29 cellular contexts compared by ENCODE assay signal in the genomic region with DNA sequence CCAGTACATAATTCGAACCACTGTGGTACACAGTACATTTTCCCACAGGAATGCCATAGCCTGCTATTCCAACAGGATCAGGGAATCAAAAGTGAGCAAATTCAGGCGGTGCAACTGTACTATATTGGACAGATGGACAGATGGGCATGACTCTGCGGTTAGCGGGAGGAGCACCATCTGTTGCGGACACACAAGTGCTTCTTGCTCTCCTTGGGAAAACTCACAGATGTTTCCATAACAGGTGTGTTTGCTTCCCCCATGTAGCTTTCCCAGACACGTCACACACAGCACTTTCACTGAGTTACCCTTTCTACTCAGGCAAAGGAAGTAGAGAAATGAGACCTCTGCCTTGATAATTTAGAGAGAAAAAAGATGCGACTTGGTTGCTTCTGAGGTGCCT.
DNase-seq lines count a peak whose midpoint lies in the region; ATAC-seq, FAIRE-seq and TF ChIP-seq lines count a peak whose summit lies in the region.
"Had no signal": no experiment of that assay in that cellular context is flagged by ENCODE, and none has a peak within 500 bp of the region (broad histone marks: within the 10 kb centered on the region; RNA-seq: fewer than 3 reads in every experiment).

No MANE protein-coding gene starts in this region.

- no peak overlapping the region for H3K4me2 ChIP-seq in Karpas-422 (ENCODE audit: low read depth, low read length, poor library complexity, severe bottlenecking)

- no peaks in the 10 kb centered on the region for H3K9me2 ChIP-seq in Karpas-422 (replicated peaks; ENCODE audit: insufficient read depth, low read length)

- H3K79me2 ChIP-seq in Karpas-422 (ENCODE audit: low read length): no peaks in the 10 kb centered on the region

- H4K20me1 ChIP-seq in Karpas-422 (ENCODE audit: insufficient read depth, low read depth, low read length): no peaks in the 10 kb centered on the region

- no peaks in the 10 kb centered on the region for H3K36me3 ChIP-seq in pancreas
- no peaks in the 10 kb centered on the region for H3K36me3 ChIP-seq in Karpas-422 (ENCODE audit: insufficient read depth, low read length)
- H3K36me3 ChIP-seq: brain microvascular endothelial cell, esophagus squamous epithelium, prostate gland, sigmoid colon had no signal

- 39 to 40% methylated on average over 7 of the region's 7 CpGs for WGBS in pancreas, 2 donors

- peak overlapping the region in 3 of 4 donors; percentile 11 to 75 (median 47) for H3K27ac ChIP-seq in pancreas
- H3K27ac ChIP-seq in Karpas-422 (ENCODE audit: low read length): no peak overlapping the region
- H3K27ac ChIP-seq: brain microvascular endothelial cell, esophagus squamous epithelium, prostate gland, sigmoid colon had no signal

- no peak for FAIRE-seq in pancreas (lab: Jason Lieb, UNC)

- no peak for TF ChIP-seq CTCF in pancreas (IDR thresholded peaks at IDR 0.05)

- H3K9ac ChIP-seq in Karpas-422 (ENCODE audit: low read length): no peak overlapping the region

- H3K9me3 ChIP-seq in pancreas (no peaks in the 10 kb centered on the region), Karpas-422 (ENCODE audit: low read length) (no peaks in the 10 kb centered on the region)
- H3K9me3 ChIP-seq: esophagus squamous epithelium, prostate gland, sigmoid colon had no signal

- intact Hi-C loops in pancreas (cut with DNase I) (no loop called here), sciatic nerve (cut with DNase I) (no loop called here)

- H3K4me1 ChIP-seq in pancreas (peaks cover 9 to 18% (median 11%) of the 10 kb centered on the region in 3 donors), Karpas-422 (ENCODE audit: low read length) (no peaks in the 10 kb centered on the region)
- H3K4me1 ChIP-seq: esophagus squamous epithelium, prostate gland, sigmoid colon had no signal

- H3K27me3 ChIP-seq in pancreas: no peaks in the 10 kb centered on the region
- H3K27me3 ChIP-seq in Karpas-422 (ENCODE audit: low read length): no peaks in the 10 kb centered on the region
- H3K27me3 ChIP-seq: brain microvascular endothelial cell, esophagus squamous epithelium, sigmoid colon had no signal

- H2AFZ ChIP-seq in Karpas-422 (ENCODE audit: low read length): no peak overlapping the region

- H3K4me3 ChIP-seq in pancreas (no peak overlapping the region), Karpas-422 (ENCODE audit: low read length) (no peak overlapping the region)
- H3K4me3 ChIP-seq: esophagus squamous epithelium, prostate gland, sigmoid colon had no signal

- in situ Hi-C loops in G401 (cut with HindIII; ENCODE audit: low sequenced_read_pairs): no loop called here

- peak; percentile 92 to 96 (median 94) for ATAC-seq in pancreas
- ATAC-seq in HG03442 (IDR thresholded peaks at IDR 0.05; ENCODE audit: unreplicated experiment): no peak
- ATAC-seq in GM19023 (IDR thresholded peaks at IDR 0.05; ENCODE audit: unreplicated experiment): no peak
- no peak for ATAC-seq in sciatic nerve
- ATAC-seq: naive thymus-derived CD4-positive, alpha-beta T cell; PC-3 had no signal

- DNase-seq in G401 (ENCODE audit: low spot score): peak; percentile 81
- DNase-seq in NCI-H446 treated with DMSO at 0.1 percent for 48 hours (lab: John Stamatoyannopoulos, UW): peak; percentile 41
- peak; percentile 27 for DNase-seq in SW480 (ENCODE audit: low spot score)
- peak; percentile 64 to 92 (median 84) for DNase-seq in pancreas
- DNase-seq in sciatic nerve (ENCODE audit: low spot score): no peak
- no peak for DNase-seq in Karpas-422
- DNase-seq: ACHN; activated CD4-positive, alpha-beta memory T cell treated with anti-CD3 and anti-CD28 coated beads for 36 hours; activated CD4-positive, alpha-beta T cell treated with anti-CD3 and anti-CD28 coated beads for 1 hour; activated CD8-positive, alpha-beta memory T cell treated with anti-CD3 and anti-CD28 coated beads, Interleukin-2, amount 50 U/mL, for 48 hours; activated naive CD4-positive, alpha-beta T cell treated with anti-CD3 and anti-CD28 coated beads, Interleukin-2, amount 10 ng/mL, durations not matched to agents 7 days and 5 days; brain microvascular endothelial cell; CD8-positive, alpha-beta memory T cell; DMS79; esophagus squamous epithelium; foreskin melanocyte; GDM1; naive thymus-derived CD4-positive, alpha-beta T cell; NCI-H1092; NCI-H1930; NCI-H226; NK-92 treated with Interleukin-12 subunit alpha and Interleukin-12 subunit beta, amount 100 ng/mL, for 24 hours; PC-3; sigmoid colon; stimulated activated naive CD4-positive, alpha-beta T cell; T-helper 2 cell had no signal

Comparison
In these comparisons a context has a peak if more than half of its experiments do, and no peak if none do; other contexts are left out.
1. DNase-seq: peak in G401 (single experiment), NCI-H446 treated with DMSO at 0.1 percent for 48 hours (single experiment), SW480 (single experiment) and pancreas (6 of 6); none in sciatic nerve (single experiment) and Karpas-422 (single experiment).
2. ATAC-seq: peak in pancreas (4 of 4); none in HG03442 (single experiment), GM19023 (single experiment) and sciatic nerve (single experiment).